In the genomic region with DNA sequence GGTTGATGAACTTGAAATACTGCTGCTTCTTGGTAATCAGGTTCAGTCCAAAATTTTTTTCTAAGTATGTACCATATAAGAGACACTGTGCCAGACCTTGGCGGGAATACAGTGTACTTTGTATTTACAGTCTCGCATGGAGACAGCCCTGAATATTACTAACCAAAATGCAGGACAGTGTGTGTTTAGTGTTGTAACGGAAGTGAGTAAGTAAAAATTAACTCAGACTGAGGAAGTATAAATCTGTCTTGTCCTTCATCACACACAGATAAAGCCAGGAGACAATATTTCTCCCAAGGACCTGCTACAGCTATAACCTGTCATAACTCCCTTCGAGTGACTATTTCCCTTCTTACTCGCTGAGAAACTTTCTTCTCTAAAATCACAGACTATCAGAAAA, we compare ENCODE assay signal across 1 cellular context.
TF ChIP-seq lines count a peak whose summit lies in the region.

No MANE protein-coding gene starts in this region.

TF ChIP-seq in HepG2, 621 proteins besides CTCF, POLR2A, EP300 and RAD21 (continued from another document and continues in another):
- TF ChIP-seq, protein P1, sequence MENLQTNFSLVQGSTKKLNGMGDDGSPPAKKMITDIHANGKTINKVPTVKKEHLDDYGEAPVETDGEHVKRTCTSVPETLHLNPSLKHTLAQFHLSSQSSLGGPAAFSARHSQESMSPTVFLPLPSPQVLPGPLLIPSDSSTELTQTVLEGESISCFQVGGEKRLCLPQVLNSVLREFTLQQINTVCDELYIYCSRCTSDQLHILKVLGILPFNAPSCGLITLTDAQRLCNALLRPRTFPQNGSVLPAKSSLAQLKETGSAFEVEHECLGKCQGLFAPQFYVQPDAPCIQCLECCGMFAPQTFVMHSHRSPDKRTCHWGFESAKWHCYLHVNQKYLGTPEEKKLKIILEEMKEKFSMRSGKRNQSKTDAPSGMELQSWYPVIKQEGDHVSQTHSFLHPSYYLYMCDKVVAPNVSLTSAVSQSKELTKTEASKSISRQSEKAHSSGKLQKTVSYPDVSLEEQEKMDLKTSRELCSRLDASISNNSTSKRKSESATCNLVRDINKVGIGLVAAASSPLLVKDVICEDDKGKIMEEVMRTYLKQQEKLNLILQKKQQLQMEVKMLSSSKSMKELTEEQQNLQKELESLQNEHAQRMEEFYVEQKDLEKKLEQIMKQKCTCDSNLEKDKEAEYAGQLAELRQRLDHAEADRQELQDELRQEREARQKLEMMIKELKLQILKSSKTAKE (CRISPR knock-in tag; IDR thresholded peaks at IDR 0.05; ENCODE audit: borderline replicate concordance), result no peak
- TF ChIP-seq NR2F1 (CRISPR knock-in tag; IDR thresholded peaks at IDR 0.05) (no peak), SUZ12 (IDR thresholded peaks at IDR 0.05; ENCODE audit: low read depth, low read length) (no peak), ZNF879 (CRISPR knock-in tag; IDR thresholded peaks at IDR 0.05) (no peak), TOPORS (CRISPR knock-in tag; IDR thresholded peaks at IDR 0.05) (no peak), TBX3 (IDR thresholded peaks at IDR 0.05; ENCODE audit: borderline replicate concordance) (no peak), CHD4 (IDR thresholded peaks at IDR 0.05; ENCODE audit: borderline replicate concordance, low read length) (no peak), KDM4B (CRISPR knock-in tag; IDR thresholded peaks at IDR 0.05) (no peak), ISX (CRISPR knock-in tag; conservative IDR thresholded peaks at IDR 0.05) (no peak), PHF20 (CRISPR knock-in tag; IDR thresholded peaks at IDR 0.05) (no peak), STAT5B (CRISPR knock-in tag; IDR thresholded peaks at IDR 0.05) (no peak), YEATS4 (CRISPR knock-in tag; IDR thresholded peaks at IDR 0.05; ENCODE audit: borderline replicate concordance) (no peak), FIP1L1 (IDR thresholded peaks at IDR 0.05; ENCODE audit: borderline replicate concordance, insufficient read depth, low read depth, low read length) (no peak), SIX1 (CRISPR knock-in tag; IDR thresholded peaks at IDR 0.05; ENCODE audit: borderline replicate concordance) (no peak), NR2F6 (IDR thresholded peaks at IDR 0.05) (no peak), NR2F6 (CRISPR knock-in tag; IDR thresholded peaks at IDR 0.05) (0 out of 2 replicates have a peak, but pooled peaks have one; percentile 14), HNF4G (IDR thresholded peaks at IDR 0.05; ENCODE audit: borderline replicate concordance, low read depth, low read length) (no peak), HNF4G (CRISPR knock-in tag; IDR thresholded peaks at IDR 0.05; ENCODE audit: borderline replicate concordance, low read depth) (no peak), ZNF790 (CRISPR knock-in tag; IDR thresholded peaks at IDR 0.05; ENCODE audit: borderline replicate concordance) (no peak), PHB2 (IDR thresholded peaks at IDR 0.05; ENCODE audit: partially characterized antibody) (no peak), RBM22 (optimal IDR thresholded peaks at IDR 0.05; ENCODE audit: low read length) (no peak), ZFP62 (CRISPR knock-in tag; IDR thresholded peaks at IDR 0.05) (no peak), RFXAP (CRISPR knock-in tag; IDR thresholded peaks at IDR 0.05; ENCODE audit: borderline replicate concordance) (no peak), ZNF180 (CRISPR knock-in tag; IDR thresholded peaks at IDR 0.05; ENCODE audit: borderline replicate concordance, low read depth) (no peak), BCL6 (CRISPR knock-in tag; IDR thresholded peaks at IDR 0.05) (peak; percentile 50), ELF1 (CRISPR knock-in tag; IDR thresholded peaks at IDR 0.05) (no peak), KDM3A (CRISPR knock-in tag; IDR thresholded peaks at IDR 0.05; ENCODE audit: low read depth) (no peak), HNRNPH1 (optimal IDR thresholded peaks at IDR 0.05; ENCODE audit: low read depth, low read length) (no peak)
- TF ChIP-seq, protein P2, sequence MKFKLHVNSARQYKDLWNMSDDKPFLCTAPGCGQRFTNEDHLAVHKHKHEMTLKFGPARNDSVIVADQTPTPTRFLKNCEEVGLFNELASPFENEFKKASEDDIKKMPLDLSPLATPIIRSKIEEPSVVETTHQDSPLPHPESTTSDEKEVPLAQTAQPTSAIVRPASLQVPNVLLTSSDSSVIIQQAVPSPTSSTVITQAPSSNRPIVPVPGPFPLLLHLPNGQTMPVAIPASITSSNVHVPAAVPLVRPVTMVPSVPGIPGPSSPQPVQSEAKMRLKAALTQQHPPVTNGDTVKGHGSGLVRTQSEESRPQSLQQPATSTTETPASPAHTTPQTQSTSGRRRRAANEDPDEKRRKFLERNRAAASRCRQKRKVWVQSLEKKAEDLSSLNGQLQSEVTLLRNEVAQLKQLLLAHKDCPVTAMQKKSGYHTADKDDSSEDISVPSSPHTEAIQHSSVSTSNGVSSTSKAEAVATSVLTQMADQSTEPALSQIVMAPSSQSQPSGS (CRISPR knock-in tag; IDR thresholded peaks at IDR 0.05), result no peak
- TF ChIP-seq, protein P3, sequence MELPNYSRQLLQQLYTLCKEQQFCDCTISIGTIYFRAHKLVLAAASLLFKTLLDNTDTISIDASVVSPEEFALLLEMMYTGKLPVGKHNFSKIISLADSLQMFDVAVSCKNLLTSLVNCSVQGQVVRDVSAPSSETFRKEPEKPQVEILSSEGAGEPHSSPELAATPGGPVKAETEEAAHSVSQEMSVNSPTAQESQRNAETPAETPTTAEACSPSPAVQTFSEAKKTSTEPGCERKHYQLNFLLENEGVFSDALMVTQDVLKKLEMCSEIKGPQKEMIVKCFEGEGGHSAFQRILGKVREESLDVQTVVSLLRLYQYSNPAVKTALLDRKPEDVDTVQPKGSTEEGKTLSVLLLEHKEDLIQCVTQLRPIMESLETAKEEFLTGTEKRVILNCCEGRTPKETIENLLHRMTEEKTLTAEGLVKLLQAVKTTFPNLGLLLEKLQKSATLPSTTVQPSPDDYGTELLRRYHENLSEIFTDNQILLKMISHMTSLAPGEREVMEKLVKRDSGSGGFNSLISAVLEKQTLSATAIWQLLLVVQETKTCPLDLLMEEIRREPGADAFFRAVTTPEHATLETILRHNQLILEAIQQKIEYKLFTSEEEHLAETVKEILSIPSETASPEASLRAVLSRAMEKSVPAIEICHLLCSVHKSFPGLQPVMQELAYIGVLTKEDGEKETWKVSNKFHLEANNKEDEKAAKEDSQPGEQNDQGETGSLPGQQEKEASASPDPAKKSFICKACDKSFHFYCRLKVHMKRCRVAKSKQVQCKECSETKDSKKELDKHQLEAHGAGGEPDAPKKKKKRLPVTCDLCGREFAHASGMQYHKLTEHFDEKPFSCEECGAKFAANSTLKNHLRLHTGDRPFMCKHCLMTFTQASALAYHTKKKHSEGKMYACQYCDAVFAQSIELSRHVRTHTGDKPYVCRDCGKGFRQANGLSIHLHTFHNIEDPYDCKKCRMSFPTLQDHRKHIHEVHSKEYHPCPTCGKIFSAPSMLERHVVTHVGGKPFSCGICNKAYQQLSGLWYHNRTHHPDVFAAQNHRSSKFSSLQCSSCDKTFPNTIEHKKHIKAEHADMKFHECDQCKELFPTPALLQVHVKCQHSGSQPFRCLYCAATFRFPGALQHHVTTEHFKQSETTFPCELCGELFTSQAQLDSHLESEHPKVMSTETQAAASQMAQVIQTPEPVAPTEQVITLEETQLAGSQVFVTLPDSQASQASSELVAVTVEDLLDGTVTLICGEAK (IDR thresholded peaks at IDR 0.05), result no peak
- TF ChIP-seq, protein P3 (CRISPR knock-in tag; IDR thresholded peaks at IDR 0.05), result no peak
- TF ChIP-seq, protein P4, sequence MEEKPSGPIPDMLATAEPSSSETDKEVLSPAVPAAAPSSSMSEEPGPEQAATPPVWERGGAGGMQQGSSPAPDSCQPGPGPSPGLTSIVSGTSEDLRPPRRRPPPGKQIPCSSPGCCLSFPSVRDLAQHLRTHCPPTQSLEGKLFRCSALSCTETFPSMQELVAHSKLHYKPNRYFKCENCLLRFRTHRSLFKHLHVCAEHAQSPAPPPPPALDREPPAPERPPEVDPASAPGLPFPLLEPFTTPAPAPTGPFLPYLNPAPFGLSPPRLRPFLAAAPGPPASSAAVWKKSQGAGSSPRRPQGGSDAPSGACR (CRISPR knock-in tag; IDR thresholded peaks at IDR 0.05), result no peak
- TF ChIP-seq, protein P5, sequence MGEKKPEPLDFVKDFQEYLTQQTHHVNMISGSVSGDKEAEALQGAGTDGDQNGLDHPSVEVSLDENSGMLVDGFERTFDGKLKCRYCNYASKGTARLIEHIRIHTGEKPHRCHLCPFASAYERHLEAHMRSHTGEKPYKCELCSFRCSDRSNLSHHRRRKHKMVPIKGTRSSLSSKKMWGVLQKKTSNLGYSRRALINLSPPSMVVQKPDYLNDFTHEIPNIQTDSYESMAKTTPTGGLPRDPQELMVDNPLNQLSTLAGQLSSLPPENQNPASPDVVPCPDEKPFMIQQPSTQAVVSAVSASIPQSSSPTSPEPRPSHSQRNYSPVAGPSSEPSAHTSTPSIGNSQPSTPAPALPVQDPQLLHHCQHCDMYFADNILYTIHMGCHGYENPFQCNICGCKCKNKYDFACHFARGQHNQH (CRISPR knock-in tag; IDR thresholded peaks at IDR 0.05), result peak; percentile 67; the same call in 1 of the 2 replicates
- TF ChIP-seq, protein P6, sequence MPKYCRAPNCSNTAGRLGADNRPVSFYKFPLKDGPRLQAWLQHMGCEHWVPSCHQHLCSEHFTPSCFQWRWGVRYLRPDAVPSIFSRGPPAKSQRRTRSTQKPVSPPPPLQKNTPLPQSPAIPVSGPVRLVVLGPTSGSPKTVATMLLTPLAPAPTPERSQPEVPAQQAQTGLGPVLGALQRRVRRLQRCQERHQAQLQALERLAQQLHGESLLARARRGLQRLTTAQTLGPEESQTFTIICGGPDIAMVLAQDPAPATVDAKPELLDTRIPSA (CRISPR knock-in tag; IDR thresholded peaks at IDR 0.05; ENCODE audit: borderline replicate concordance), result no peak
- TF ChIP-seq, protein P7, sequence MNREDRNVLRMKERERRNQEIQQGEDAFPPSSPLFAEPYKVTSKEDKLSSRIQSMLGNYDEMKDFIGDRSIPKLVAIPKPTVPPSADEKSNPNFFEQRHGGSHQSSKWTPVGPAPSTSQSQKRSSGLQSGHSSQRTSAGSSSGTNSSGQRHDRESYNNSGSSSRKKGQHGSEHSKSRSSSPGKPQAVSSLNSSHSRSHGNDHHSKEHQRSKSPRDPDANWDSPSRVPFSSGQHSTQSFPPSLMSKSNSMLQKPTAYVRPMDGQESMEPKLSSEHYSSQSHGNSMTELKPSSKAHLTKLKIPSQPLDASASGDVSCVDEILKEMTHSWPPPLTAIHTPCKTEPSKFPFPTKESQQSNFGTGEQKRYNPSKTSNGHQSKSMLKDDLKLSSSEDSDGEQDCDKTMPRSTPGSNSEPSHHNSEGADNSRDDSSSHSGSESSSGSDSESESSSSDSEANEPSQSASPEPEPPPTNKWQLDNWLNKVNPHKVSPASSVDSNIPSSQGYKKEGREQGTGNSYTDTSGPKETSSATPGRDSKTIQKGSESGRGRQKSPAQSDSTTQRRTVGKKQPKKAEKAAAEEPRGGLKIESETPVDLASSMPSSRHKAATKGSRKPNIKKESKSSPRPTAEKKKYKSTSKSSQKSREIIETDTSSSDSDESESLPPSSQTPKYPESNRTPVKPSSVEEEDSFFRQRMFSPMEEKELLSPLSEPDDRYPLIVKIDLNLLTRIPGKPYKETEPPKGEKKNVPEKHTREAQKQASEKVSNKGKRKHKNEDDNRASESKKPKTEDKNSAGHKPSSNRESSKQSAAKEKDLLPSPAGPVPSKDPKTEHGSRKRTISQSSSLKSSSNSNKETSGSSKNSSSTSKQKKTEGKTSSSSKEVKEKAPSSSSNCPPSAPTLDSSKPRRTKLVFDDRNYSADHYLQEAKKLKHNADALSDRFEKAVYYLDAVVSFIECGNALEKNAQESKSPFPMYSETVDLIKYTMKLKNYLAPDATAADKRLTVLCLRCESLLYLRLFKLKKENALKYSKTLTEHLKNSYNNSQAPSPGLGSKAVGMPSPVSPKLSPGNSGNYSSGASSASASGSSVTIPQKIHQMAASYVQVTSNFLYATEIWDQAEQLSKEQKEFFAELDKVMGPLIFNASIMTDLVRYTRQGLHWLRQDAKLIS (CRISPR knock-in tag; IDR thresholded peaks at IDR 0.05), result 0 out of 2 replicates have a peak, but pooled peaks have one; percentile 50
- TF ChIP-seq, protein P8, sequence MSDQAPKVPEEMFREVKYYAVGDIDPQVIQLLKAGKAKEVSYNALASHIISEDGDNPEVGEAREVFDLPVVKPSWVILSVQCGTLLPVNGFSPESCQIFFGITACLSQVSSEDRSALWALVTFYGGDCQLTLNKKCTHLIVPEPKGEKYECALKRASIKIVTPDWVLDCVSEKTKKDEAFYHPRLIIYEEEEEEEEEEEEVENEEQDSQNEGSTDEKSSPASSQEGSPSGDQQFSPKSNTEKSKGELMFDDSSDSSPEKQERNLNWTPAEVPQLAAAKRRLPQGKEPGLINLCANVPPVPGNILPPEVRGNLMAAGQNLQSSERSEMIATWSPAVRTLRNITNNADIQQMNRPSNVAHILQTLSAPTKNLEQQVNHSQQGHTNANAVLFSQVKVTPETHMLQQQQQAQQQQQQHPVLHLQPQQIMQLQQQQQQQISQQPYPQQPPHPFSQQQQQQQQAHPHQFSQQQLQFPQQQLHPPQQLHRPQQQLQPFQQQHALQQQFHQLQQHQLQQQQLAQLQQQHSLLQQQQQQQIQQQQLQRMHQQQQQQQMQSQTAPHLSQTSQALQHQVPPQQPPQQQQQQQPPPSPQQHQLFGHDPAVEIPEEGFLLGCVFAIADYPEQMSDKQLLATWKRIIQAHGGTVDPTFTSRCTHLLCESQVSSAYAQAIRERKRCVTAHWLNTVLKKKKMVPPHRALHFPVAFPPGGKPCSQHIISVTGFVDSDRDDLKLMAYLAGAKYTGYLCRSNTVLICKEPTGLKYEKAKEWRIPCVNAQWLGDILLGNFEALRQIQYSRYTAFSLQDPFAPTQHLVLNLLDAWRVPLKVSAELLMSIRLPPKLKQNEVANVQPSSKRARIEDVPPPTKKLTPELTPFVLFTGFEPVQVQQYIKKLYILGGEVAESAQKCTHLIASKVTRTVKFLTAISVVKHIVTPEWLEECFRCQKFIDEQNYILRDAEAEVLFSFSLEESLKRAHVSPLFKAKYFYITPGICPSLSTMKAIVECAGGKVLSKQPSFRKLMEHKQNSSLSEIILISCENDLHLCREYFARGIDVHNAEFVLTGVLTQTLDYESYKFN (CRISPR knock-in tag; conservative IDR thresholded peaks at IDR 0.05), result peak; percentile 55; the same call in 1 of the 2 replicates
